In the genomic region with DNA sequence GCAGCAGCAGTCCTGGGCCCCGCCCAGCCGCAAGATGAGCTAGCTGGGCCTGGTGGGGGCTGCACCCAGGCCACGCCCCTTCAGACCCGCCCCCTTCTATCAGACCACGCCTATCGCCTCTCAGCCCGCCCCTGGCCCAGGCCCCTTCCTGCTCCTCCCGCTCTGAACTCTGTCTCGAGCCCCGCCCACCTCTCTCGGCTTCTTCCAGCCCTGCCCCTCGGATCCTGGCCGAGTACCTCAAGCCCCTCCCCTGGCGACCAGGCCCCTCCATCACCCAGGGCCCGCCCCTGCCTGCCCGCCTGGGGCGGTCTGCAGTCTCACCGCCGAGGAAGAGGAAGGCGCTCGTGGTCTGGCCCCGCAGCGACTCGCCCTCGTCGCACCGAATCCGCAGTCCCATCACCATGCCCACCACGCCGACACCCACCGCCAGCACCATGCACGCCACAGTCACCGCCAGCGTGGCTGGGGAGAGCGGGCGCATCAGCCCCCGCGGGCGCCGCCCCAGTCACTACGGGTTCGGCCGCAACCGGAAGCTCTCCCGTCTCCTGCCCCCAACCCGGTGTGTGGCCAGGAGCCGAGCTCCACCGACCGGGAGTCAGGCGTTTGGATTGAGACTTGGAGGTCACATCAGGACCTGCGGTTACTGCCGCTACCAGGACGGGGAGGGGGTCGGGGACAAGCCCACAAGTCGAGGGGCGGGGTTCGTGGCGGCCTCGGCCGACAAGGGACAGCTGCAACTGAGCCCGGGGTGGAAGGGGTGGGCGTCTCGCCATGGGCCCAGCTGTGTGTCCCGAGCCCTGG, we compare ENCODE assay signal across 1 cellular context.
TF ChIP-seq lines count a peak whose summit lies in the region.

No MANE protein-coding gene starts in this region.

TF ChIP-seq in K562, 482 proteins besides CTCF, POLR2A, EP300 and RAD21 (continued from another document and continues in another):
- TF ChIP-seq ZNF253 (CRISPR knock-in tag; conservative IDR thresholded peaks at IDR 0.05) (no peak), PHTF2 (CRISPR knock-in tag; IDR thresholded peaks at IDR 0.05) (no peak), LEF1 (IDR thresholded peaks at IDR 0.05) (no peak), ZNF134 (CRISPR knock-in tag; conservative IDR thresholded peaks at IDR 0.05) (no peak), ZNF174 (CRISPR knock-in tag; IDR thresholded peaks at IDR 0.05) (no peak), HNRNPUL1 (IDR thresholded peaks at IDR 0.05; ENCODE audit: low read length) (no peak), ZNF354B (CRISPR knock-in tag; IDR thresholded peaks at IDR 0.05) (no peak), IFI16 (CRISPR knock-in tag; IDR thresholded peaks at IDR 0.05) (no peak), GATAD2A (IDR thresholded peaks at IDR 0.05) (peak; percentile 97), KLF6 (CRISPR knock-in tag; IDR thresholded peaks at IDR 0.05; ENCODE audit: borderline replicate concordance) (peak; percentile 59; the same call in 1 of the 2 replicates), ESRRB (CRISPR knock-in tag; IDR thresholded peaks at IDR 0.05; ENCODE audit: borderline replicate concordance) (no peak), CBX5 (IDR thresholded peaks at IDR 0.05; ENCODE audit: borderline replicate concordance, low read depth) (no peak), SMARCA4 (IDR thresholded peaks at IDR 0.05) (no peak), RNF2 (IDR thresholded peaks at IDR 0.05) (peak; percentile 58; the same call in 1 of the 2 replicates), CBX1 (IDR thresholded peaks at IDR 0.05; ENCODE audit: low read depth) (peak; percentile 83; the same call in 1 of the 2 replicates), KLF16 (IDR thresholded peaks at IDR 0.05) (no peak), TEAD2 (tag; IDR thresholded peaks at IDR 0.05) (no peak), ZNF24 (IDR thresholded peaks at IDR 0.05) (no peak), ZNF282 (CRISPR knock-in tag; IDR thresholded peaks at IDR 0.05) (no peak), KDM1A (IDR thresholded peaks at IDR 0.05) (no peak), NR2C2 (CRISPR knock-in tag; IDR thresholded peaks at IDR 0.05) (no peak), NR2C2 (tag; IDR thresholded peaks at IDR 0.05) (peak; percentile 73), ZNF146 (CRISPR knock-in tag; IDR thresholded peaks at IDR 0.05; ENCODE audit: unreplicated experiment) (no peak), FOXK1 (CRISPR knock-in tag; IDR thresholded peaks at IDR 0.05; ENCODE audit: borderline replicate concordance) (peak; percentile 73; the same call in 1 of the 2 replicates), ZNF830 (CRISPR knock-in tag; IDR thresholded peaks at IDR 0.05) (no peak), ELF1 (tag; IDR thresholded peaks at IDR 0.05) (0 out of 2 replicates have a peak, but pooled peaks have one; percentile 42), ZZZ3 (IDR thresholded peaks at IDR 0.05) (no peak), MAFK (IDR thresholded peaks at IDR 0.05; ENCODE audit: low read length) (peak; percentile 1; the same call in 1 of the 2 replicates), ZNF431 (CRISPR knock-in tag; IDR thresholded peaks at IDR 0.05) (no peak), MXI1 (IDR thresholded peaks at IDR 0.05; ENCODE audit: low read depth, low read length) (peak; percentile 59; the same call in 1 of the 2 replicates)
- TF ChIP-seq, protein P1, sequence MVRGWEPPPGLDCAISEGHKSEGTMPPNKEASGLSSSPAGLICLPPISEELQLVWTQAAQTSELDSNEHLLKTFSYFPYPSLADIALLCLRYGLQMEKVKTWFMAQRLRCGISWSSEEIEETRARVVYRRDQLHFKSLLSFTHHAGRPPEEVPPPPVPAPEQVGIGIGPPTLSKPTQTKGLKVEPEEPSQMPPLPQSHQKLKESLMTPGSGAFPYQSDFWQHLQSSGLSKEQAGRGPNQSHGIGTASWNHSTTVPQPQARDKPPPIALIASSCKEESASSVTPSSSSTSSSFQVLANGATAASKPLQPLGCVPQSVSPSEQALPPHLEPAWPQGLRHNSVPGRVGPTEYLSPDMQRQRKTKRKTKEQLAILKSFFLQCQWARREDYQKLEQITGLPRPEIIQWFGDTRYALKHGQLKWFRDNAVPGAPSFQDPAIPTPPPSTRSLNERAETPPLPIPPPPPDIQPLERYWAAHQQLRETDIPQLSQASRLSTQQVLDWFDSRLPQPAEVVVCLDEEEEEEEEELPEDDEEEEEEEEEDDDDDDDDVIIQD (CRISPR knock-in tag; IDR thresholded peaks at IDR 0.05), result no peak
- TF ChIP-seq, protein P2, sequence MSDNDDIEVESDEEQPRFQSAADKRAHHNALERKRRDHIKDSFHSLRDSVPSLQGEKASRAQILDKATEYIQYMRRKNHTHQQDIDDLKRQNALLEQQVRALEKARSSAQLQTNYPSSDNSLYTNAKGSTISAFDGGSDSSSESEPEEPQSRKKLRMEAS (CRISPR knock-in tag; IDR thresholded peaks at IDR 0.05), result peak; percentile 61; the same call in 1 of the 2 replicates
- TF ChIP-seq, protein P3, sequence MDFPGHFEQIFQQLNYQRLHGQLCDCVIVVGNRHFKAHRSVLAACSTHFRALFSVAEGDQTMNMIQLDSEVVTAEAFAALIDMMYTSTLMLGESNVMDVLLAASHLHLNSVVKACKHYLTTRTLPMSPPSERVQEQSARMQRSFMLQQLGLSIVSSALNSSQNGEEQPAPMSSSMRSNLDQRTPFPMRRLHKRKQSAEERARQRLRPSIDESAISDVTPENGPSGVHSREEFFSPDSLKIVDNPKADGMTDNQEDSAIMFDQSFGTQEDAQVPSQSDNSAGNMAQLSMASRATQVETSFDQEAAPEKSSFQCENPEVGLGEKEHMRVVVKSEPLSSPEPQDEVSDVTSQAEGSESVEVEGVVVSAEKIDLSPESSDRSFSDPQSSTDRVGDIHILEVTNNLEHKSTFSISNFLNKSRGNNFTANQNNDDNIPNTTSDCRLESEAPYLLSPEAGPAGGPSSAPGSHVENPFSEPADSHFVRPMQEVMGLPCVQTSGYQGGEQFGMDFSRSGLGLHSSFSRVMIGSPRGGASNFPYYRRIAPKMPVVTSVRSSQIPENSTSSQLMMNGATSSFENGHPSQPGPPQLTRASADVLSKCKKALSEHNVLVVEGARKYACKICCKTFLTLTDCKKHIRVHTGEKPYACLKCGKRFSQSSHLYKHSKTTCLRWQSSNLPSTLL (IDR thresholded peaks at IDR 0.05), result no peak
- TF ChIP-seq, protein P4, sequence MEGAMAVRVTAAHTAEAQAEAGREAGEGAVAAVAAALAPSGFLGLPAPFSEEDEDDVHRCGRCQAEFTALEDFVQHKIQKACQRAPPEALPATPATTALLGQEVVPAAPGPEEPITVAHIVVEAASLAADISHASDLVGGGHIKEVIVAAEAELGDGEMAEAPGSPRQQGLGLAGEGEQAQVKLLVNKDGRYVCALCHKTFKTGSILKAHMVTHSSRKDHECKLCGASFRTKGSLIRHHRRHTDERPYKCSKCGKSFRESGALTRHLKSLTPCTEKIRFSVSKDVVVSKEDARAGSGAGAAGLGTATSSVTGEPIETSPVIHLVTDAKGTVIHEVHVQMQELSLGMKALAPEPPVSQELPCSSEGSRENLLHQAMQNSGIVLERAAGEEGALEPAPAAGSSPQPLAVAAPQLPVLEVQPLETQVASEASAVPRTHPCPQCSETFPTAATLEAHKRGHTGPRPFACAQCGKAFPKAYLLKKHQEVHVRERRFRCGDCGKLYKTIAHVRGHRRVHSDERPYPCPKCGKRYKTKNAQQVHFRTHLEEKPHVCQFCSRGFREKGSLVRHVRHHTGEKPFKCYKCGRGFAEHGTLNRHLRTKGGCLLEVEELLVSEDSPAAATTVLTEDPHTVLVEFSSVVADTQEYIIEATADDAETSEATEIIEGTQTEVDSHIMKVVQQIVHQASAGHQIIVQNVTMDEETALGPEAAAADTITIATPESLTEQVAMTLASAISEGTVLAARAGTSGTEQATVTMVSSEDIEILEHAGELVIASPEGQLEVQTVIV (CRISPR knock-in tag; IDR thresholded peaks at IDR 0.05; ENCODE audit: borderline replicate concordance), result no peak
- TF ChIP-seq, protein P5, sequence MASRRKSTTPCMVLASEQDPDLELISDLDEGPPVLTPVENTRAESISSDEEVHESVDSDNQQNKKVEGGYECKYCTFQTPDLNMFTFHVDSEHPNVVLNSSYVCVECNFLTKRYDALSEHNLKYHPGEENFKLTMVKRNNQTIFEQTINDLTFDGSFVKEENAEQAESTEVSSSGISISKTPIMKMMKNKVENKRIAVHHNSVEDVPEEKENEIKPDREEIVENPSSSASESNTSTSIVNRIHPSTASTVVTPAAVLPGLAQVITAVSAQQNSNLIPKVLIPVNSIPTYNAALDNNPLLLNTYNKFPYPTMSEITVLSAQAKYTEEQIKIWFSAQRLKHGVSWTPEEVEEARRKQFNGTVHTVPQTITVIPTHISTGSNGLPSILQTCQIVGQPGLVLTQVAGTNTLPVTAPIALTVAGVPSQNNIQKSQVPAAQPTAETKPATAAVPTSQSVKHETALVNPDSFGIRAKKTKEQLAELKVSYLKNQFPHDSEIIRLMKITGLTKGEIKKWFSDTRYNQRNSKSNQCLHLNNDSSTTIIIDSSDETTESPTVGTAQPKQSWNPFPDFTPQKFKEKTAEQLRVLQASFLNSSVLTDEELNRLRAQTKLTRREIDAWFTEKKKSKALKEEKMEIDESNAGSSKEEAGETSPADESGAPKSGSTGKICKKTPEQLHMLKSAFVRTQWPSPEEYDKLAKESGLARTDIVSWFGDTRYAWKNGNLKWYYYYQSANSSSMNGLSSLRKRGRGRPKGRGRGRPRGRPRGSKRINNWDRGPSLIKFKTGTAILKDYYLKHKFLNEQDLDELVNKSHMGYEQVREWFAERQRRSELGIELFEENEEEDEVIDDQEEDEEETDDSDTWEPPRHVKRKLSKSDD (conservative IDR thresholded peaks at IDR 0.05; ENCODE audit: low read length), result no peak
- TF ChIP-seq, protein P6, sequence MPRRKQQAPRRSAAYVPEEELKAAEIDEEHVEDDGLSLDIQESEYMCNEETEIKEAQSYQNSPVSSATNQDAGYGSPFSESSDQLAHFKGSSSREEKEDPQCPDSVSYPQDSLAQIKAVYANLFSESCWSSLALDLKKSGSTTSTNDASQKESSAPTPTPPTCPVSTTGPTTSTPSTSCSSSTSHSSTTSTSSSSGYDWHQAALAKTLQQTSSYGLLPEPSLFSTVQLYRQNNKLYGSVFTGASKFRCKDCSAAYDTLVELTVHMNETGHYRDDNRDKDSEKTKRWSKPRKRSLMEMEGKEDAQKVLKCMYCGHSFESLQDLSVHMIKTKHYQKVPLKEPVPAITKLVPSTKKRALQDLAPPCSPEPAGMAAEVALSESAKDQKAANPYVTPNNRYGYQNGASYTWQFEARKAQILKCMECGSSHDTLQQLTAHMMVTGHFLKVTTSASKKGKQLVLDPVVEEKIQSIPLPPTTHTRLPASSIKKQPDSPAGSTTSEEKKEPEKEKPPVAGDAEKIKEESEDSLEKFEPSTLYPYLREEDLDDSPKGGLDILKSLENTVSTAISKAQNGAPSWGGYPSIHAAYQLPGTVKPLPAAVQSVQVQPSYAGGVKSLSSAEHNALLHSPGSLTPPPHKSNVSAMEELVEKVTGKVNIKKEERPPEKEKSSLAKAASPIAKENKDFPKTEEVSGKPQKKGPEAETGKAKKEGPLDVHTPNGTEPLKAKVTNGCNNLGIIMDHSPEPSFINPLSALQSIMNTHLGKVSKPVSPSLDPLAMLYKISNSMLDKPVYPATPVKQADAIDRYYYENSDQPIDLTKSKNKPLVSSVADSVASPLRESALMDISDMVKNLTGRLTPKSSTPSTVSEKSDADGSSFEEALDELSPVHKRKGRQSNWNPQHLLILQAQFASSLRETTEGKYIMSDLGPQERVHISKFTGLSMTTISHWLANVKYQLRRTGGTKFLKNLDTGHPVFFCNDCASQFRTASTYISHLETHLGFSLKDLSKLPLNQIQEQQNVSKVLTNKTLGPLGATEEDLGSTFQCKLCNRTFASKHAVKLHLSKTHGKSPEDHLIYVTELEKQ (CRISPR knock-in tag; IDR thresholded peaks at IDR 0.05), result no peak
- TF ChIP-seq, protein P7, sequence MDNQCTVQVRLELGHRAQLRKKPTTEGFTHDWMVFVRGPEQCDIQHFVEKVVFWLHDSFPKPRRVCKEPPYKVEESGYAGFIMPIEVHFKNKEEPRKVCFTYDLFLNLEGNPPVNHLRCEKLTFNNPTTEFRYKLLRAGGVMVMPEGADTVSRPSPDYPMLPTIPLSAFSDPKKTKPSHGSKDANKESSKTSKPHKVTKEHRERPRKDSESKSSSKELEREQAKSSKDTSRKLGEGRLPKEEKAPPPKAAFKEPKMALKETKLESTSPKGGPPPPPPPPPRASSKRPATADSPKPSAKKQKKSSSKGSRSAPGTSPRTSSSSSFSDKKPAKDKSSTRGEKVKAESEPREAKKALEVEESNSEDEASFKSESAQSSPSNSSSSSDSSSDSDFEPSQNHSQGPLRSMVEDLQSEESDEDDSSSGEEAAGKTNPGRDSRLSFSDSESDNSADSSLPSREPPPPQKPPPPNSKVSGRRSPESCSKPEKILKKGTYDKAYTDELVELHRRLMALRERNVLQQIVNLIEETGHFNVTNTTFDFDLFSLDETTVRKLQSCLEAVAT (IDR thresholded peaks at IDR 0.05), result peak in 1 of 2 experiments; percentile 37; a peak in 1 of 4 replicates
- TF ChIP-seq, protein P8, sequence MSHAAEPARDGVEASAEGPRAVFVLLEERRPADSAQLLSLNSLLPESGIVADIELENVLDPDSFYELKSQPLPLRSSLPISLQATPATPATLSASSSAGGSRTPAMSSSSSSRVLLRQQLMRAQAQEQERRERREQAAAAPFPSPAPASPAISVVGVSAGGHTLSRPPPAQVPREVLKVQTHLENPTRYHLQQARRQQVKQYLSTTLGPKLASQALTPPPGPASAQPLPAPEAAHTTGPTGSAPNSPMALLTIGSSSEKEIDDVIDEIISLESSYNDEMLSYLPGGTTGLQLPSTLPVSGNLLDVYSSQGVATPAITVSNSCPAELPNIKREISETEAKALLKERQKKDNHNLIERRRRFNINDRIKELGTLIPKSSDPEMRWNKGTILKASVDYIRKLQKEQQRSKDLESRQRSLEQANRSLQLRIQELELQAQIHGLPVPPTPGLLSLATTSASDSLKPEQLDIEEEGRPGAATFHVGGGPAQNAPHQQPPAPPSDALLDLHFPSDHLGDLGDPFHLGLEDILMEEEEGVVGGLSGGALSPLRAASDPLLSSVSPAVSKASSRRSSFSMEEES (CRISPR knock-in tag; IDR thresholded peaks at IDR 0.05), result no peak
- TF ChIP-seq, protein P9, sequence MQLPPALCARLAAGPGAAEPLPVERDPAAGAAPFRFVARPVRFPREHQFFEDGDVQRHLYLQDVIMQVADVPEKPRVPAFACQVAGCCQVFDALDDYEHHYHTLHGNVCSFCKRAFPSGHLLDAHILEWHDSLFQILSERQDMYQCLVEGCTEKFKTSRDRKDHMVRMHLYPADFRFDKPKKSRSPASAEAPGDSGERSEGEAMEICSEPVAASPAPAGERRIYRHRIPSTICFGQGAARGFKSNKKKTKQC (CRISPR knock-in tag; IDR thresholded peaks at IDR 0.05), result peak; percentile 44; the same call in 1 of the 2 replicates
